8 cellular contexts compared by ENCODE assay signal in genomic region chr22:32985899-32986772, GRCh38.
DNase-seq lines count a peak whose midpoint lies in the region; ATAC-seq, FAIRE-seq and TF ChIP-seq lines count a peak whose summit lies in the region.

No MANE protein-coding gene starts in this region.

- peak; percentile 86 for TF ChIP-seq CTCF in bronchial epithelial cell (IDR thresholded peaks at IDR 0.05; ENCODE audit: insufficient read depth, low read length, severe bottlenecking)

- no peaks in the 10 kb centered on the region for H3K36me3 ChIP-seq in MG63
- H3K36me3 ChIP-seq in bronchial epithelial cell (ENCODE audit: control insufficient read depth, insufficient read depth, low read length), result no peaks in the 10 kb centered on the region

- no peaks in the 10 kb centered on the region for H3K27me3 ChIP-seq in MG63
- no peaks in the 10 kb centered on the region for H3K27me3 ChIP-seq in bronchial epithelial cell (ENCODE audit: control insufficient read depth, insufficient read depth, low read length)

- H3K4me3 ChIP-seq in MG63 (no peak overlapping the region), bronchial epithelial cell (ENCODE audit: low read depth, low read length) (no peak overlapping the region)

- no peak for ATAC-seq in HG02870 (IDR thresholded peaks at IDR 0.05; ENCODE audit: unreplicated experiment)

- DNase-seq in GM03348 (ENCODE audit: low spot score) (peak; percentile 87), MG63 (peak; percentile 36), SW480 (ENCODE audit: low spot score) (peak; percentile 68), bronchial epithelial cell (ENCODE audit: low read depth) (peak; percentile 79), iris pigment epithelial cell (ENCODE audit: low read depth) (peak; percentile 56), cerebellar nuclear complex (lab: John Stamatoyannopoulos, UW) (no peak)
- peak; percentile 17 to 67 (median 28) for DNase-seq in stimulated activated CD4-positive, alpha-beta T cell treated with anti-CD3 and anti-CD28 coated beads, Interleukin-12 subunit alpha, Interleukin-12 subunit beta, amount 100 ng/mL, for 48 hours (ENCODE audit: low read depth in 2 of 3, low spot score in 1 of 3)

- peak; percentile 86 for FAIRE-seq in bronchial epithelial cell (lab: Jason Lieb, UNC)

- H3K9me3 ChIP-seq in MG63, result no peaks in the 10 kb centered on the region

Comparison
In these comparisons a context has a peak if more than half of its experiments do, and no peak if none do; other contexts are left out.
1. DNase-seq: peak in GM03348 (single experiment), MG63 (single experiment), SW480 (single experiment), bronchial epithelial cell (single experiment), iris pigment epithelial cell (single experiment) and stimulated activated CD4-positive, alpha-beta T cell treated with anti-CD3 and anti-CD28 coated beads, Interleukin-12 subunit alpha, Interleukin-12 subunit beta, amount 100 ng/mL, for 48 hours (3 of 3); none in cerebellar nuclear complex (0 of 2).